1 cellular context compared by ENCODE assay signal in the genomic region with DNA sequence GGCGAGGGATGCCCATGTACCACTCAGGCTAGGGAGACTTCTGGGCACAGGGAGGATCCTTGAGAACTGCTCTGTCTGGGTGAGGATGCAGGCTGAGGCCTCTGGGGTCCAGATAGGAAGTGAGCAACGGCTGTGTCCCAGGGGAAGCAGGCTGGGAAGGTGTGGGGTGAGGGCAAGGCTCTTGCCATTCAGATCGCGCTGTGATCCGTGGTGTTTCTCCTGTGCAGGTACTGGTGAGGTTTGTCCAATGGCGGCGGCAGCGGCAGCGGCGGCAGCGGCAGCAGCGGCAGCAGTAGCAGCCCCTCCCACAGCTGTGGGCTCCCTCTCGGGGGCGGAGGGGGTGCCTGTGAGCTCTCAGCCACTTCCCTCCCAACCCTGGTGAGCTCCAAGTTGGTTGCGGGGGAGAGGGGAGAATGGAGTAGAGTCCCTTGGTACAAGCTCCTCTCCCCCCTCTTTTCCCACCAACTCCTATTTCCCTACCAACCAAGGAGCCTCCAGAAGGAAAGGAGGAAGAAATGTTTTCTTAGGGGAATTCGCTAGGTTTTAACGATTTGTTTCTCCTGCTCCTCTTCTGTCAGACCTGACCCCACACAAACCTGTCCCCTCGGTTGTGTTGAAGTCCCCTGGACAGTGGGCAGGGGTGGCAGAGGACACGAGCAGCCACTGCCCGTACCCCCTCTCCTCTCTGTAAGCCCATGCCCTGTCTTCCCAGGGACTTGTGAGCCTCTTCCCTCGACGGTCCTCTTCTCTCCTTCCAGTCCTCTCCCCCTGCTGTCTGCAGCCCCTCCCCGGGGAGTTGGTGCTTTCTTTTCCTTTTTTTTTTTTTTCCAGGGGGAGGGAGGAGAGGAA.
TF ChIP-seq lines count a peak whose summit lies in the region.

No MANE protein-coding gene starts in this region.

TF ChIP-seq in K562, 482 proteins besides CTCF, POLR2A, EP300 and RAD21 (continued from another document and continues in another):
- TF ChIP-seq, protein P1, sequence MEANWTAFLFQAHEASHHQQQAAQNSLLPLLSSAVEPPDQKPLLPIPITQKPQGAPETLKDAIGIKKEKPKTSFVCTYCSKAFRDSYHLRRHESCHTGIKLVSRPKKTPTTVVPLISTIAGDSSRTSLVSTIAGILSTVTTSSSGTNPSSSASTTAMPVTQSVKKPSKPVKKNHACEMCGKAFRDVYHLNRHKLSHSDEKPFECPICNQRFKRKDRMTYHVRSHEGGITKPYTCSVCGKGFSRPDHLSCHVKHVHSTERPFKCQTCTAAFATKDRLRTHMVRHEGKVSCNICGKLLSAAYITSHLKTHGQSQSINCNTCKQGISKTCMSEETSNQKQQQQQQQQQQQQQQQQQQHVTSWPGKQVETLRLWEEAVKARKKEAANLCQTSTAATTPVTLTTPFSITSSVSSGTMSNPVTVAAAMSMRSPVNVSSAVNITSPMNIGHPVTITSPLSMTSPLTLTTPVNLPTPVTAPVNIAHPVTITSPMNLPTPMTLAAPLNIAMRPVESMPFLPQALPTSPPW (CRISPR knock-in tag; IDR thresholded peaks at IDR 0.05): peak; percentile 54
- TF ChIP-seq ZNF184 (CRISPR knock-in tag; IDR thresholded peaks at IDR 0.05) (no peak), CBX1 (IDR thresholded peaks at IDR 0.05; ENCODE audit: low read depth) (0 out of 2 replicates have a peak, but pooled peaks have one; percentile 19), CREB3 (tag; conservative IDR thresholded peaks at IDR 0.05; ENCODE audit: low read depth) (no peak), CCNT2 (IDR thresholded peaks at IDR 0.05; ENCODE audit: borderline replicate concordance, extremely low read depth, insufficient read length, low read depth, low read length) (no peak), THRAP3 (IDR thresholded peaks at IDR 0.05; ENCODE audit: borderline replicate concordance) (no peak), ZNF707 (CRISPR knock-in tag; conservative IDR thresholded peaks at IDR 0.05) (no peak), MCM2 (IDR thresholded peaks at IDR 0.05; ENCODE audit: low read depth) (no peak), CUX1 (CRISPR knock-in tag; IDR thresholded peaks at IDR 0.05) (no peak), JUN (IDR thresholded peaks at IDR 0.05; ENCODE audit: borderline replicate concordance, low read depth, low read length) (no peak), JUN (CRISPR knock-in tag; IDR thresholded peaks at IDR 0.05; ENCODE audit: borderline replicate concordance) (no peak), ZZZ3 (IDR thresholded peaks at IDR 0.05) (no peak), POLR2AphosphoS2 (IDR thresholded peaks at IDR 0.05; ENCODE audit: low read length) (no peak), SREBF1 (IDR thresholded peaks at IDR 0.05; ENCODE audit: borderline replicate concordance, low read depth, low read length) (no peak), ZMIZ1 (IDR thresholded peaks at IDR 0.05; ENCODE audit: low read depth in 2 of 2, low read length in 2 of 2) (no peak), HBP1 (CRISPR knock-in tag; IDR thresholded peaks at IDR 0.05) (no peak), HDGF (IDR thresholded peaks at IDR 0.05) (no peak), ZBTB8A (IDR thresholded peaks at IDR 0.05; ENCODE audit: partially characterized antibody) (no peak), ARID2 (IDR thresholded peaks at IDR 0.05) (no peak), ZNF699 (CRISPR knock-in tag; IDR thresholded peaks at IDR 0.05; ENCODE audit: insufficient replicate concordance) (no peak), RFX1 (IDR thresholded peaks at IDR 0.05) (no peak), ZNF23 (CRISPR knock-in tag; IDR thresholded peaks at IDR 0.05) (no peak), TAL1 (IDR thresholded peaks at IDR 0.05) (no peak), FOXK1 (CRISPR knock-in tag; IDR thresholded peaks at IDR 0.05; ENCODE audit: borderline replicate concordance) (no peak), ZNF740 (CRISPR knock-in tag; IDR thresholded peaks at IDR 0.05) (peak; percentile 30; the same call in 1 of the 2 replicates), ZNF740 (tag; IDR thresholded peaks at IDR 0.05) (no peak), ERF (CRISPR knock-in tag; IDR thresholded peaks at IDR 0.05) (0 out of 2 replicates have a peak, but pooled peaks have one; percentile 71), KLF10 (CRISPR knock-in tag; IDR thresholded peaks at IDR 0.05) (no peak), HNRNPH1 (optimal IDR thresholded peaks at IDR 0.05; ENCODE audit: low read depth, low read length) (no peak), ZNF609 (CRISPR knock-in tag; IDR thresholded peaks at IDR 0.05; ENCODE audit: borderline replicate concordance) (no peak), MTF1 (CRISPR knock-in tag; IDR thresholded peaks at IDR 0.05; ENCODE audit: borderline replicate concordance) (no peak)
- TF ChIP-seq, protein P2, sequence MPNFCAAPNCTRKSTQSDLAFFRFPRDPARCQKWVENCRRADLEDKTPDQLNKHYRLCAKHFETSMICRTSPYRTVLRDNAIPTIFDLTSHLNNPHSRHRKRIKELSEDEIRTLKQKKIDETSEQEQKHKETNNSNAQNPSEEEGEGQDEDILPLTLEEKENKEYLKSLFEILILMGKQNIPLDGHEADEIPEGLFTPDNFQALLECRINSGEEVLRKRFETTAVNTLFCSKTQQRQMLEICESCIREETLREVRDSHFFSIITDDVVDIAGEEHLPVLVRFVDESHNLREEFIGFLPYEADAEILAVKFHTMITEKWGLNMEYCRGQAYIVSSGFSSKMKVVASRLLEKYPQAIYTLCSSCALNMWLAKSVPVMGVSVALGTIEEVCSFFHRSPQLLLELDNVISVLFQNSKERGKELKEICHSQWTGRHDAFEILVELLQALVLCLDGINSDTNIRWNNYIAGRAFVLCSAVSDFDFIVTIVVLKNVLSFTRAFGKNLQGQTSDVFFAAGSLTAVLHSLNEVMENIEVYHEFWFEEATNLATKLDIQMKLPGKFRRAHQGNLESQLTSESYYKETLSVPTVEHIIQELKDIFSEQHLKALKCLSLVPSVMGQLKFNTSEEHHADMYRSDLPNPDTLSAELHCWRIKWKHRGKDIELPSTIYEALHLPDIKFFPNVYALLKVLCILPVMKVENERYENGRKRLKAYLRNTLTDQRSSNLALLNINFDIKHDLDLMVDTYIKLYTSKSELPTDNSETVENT (CRISPR knock-in tag; IDR thresholded peaks at IDR 0.05): no peak
